Comparison of ENCODE assay signal across 28 cellular contexts in the genomic region with DNA sequence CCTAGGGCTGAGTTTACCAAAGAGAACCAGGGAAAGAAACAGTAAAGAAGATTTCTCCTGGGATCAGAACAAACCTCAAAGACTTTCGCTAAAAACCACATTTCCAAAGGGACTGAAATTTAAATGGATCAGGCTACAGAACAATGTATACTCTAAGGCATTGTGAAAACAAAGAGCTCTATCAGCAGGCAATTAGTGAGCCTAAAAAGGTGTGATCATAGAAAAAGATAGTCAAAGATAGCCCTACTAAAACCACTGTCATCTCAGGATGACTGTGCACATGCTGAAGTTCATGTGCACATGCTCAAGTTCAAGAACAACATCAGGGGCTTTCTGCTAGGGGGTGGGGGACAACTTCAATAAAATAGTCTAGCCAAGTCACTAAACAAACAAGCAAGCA. TPM values are rescaled to one million over a fixed set of nuclear protein-coding genes. Genes with fewer than 3 reads are reported as not detected.
"Had no signal": no experiment of that assay in that cellular context is flagged by ENCODE, and none has a peak within 500 bp of the region (broad histone marks: within the 10 kb centered on the region; RNA-seq: fewer than 3 reads in every experiment).

No MANE protein-coding gene starts in this region.

- H3K4me3 ChIP-seq: adrenal gland, body of pancreas, breast epithelium, SJCRH30, SK-N-MC had no signal

- H3K4me1 ChIP-seq: breast epithelium, SJCRH30 had no signal

- H3K27ac ChIP-seq: adrenal gland, body of pancreas, breast epithelium, SJCRH30, SK-N-MC, WERI-Rb-1 had no signal

- H3K9me3 ChIP-seq: adrenal gland, body of pancreas, breast epithelium, SJCRH30 had no signal

- H3K27me3 ChIP-seq: body of pancreas, SJCRH30 had no signal

- DNase-seq: activated CD4-positive, alpha-beta T cell treated with anti-CD3 and anti-CD28 coated beads, Interleukin-2, amount 10 ng/mL, durations not matched to agents 24 days and 14 days; activated CD4-positive, alpha-beta T cell treated with anti-CD3 and anti-CD28 coated beads, Interleukin-2, amount 50 U/mL, for 4 hours; activated CD8-positive, alpha-beta memory T cell treated with anti-CD3 and anti-CD28 coated beads, Interleukin-2, amount 50 U/mL, for 4 hours; activated CD8-positive, alpha-beta T cell treated with anti-CD3 and anti-CD28 coated beads for 36 hours; activated gamma-delta T cell treated with Interleukin-2 at 50 U/mL for 16 hours; activated naive CD4-positive, alpha-beta T cell treated with anti-CD3 and anti-CD28 coated beads for 36 hours; activated T-cell treated with anti-CD3 and anti-CD28 coated beads for 4 hours; activated T-cell treated with anti-CD3 and anti-CD28 coated beads, Interleukin-2, amount 50 U/mL, for 4 hours; adrenal gland; body of pancreas; cerebellar nuclear complex; MM.1S; MV-4-11; NCI-H1092; NCI-H1436 treated with DMSO at 0.1 percent for 48 hours; NCI-H1694 treated with DMSO at 0.1 percent for 48 hours; NCI-H2029; NCI-H345; NCI-H524 treated with DMSO at 0.1 percent for 48 hours; SHP77; SJCRH30; T1000; WERI-Rb-1 had no signal

- H3K36me3 ChIP-seq: adrenal gland, breast epithelium, SJCRH30, WERI-Rb-1 had no signal

- ATAC-seq: activated CD8-positive, alpha-beta T cell treated with anti-CD3 and anti-CD28 coated beads for 36 hours; activated naive CD4-positive, alpha-beta T cell treated with anti-CD3 and anti-CD28 coated beads, Interleukin-2, amount 50 U/mL, for 72 hours; activated T-cell treated with anti-CD3 and anti-CD28 coated beads, Interleukin-2, amount 50 U/mL, for 4 hours; body of pancreas; Panc1 had no signal

RNA-seq across cellular contexts. Expression of gene SMIM10L2A, which starts 12.9 kb away (rescaled TPM):
- total RNA-seq: RPMI7951, SJCRH30 had no signal
